ENCODE assay signal across 30 cellular contexts in genomic region chr13:111248822-111249221, GRCh38.
DNase-seq lines count a peak whose midpoint lies in the region; ATAC-seq and TF ChIP-seq lines count a peak whose summit lies in the region.
"Had no signal": no experiment of that assay in that cellular context is flagged by ENCODE, and none has a peak within 500 bp of the region (broad histone marks: within the 10 kb centered on the region; RNA-seq: fewer than 3 reads in every experiment).

No MANE protein-coding gene starts in this region.

- no peak for DNase-seq in Right ventricle myocardium superior
- no peak for DNase-seq in Right ventricle myocardium inferior (ENCODE audit: missing footprints)
- DNase-seq in glutamatergic neuron = no peak
- peak; percentile 10 for DNase-seq in midbrain (lab: John Stamatoyannopoulos, UW)
- DNase-seq in stimulated activated effector memory CD8-positive, alpha-beta T cell treated with anti-CD3 and anti-CD28 coated beads, Interleukin-12 subunit alpha, Interleukin-12 subunit beta, amount 100 ng/mL, for 72 hours (ENCODE audit: low spot score in 2 of 2) = no peak
- DNase-seq in neural progenitor cell (ENCODE audit: low spot score) = no peak
- no peak for DNase-seq in colonic mucosa
- DNase-seq: activated CD4-positive, alpha-beta memory T cell treated with anti-CD3 and anti-CD28 coated beads, Interleukin-2, amount 10 ng/mL, durations not matched to agents 7 days and 5 days; activated naive CD4-positive, alpha-beta T cell treated with anti-CD3 and anti-CD28 coated beads for 36 hours; AML-193; CD4-positive, alpha-beta T cell; DMS 273 treated with DMSO at 0.1 percent for 48 hours; H9; lower lobe of right lung; NCI-H1105; NCI-H187; NCI-H2171; NCI-H526; retina; SHP77; stimulated activated CD4-positive, alpha-beta T cell treated with anti-CD3 and anti-CD28 coated beads, Interleukin-12 subunit alpha, Interleukin-12 subunit beta, amount 100 ng/mL, for 4 hours; stimulated activated CD4-positive, alpha-beta T cell treated with anti-CD3 and anti-CD28 coated beads, Interleukin-2, amount 100 ng/mL, for 48 hours; stomach; thyroid gland had no signal

- H3K27ac Mint-ChIP-seq in glutamatergic neuron (ENCODE audit: unreplicated experiment) = no peak overlapping the region
- H3K27ac Mint-ChIP-seq in stimulated activated effector memory CD8-positive, alpha-beta T cell treated with anti-CD3 and anti-CD28 coated beads, Interleukin-12 subunit alpha, Interleukin-12 subunit beta, amount 100 ng/mL, for 72 hours = peak overlapping the region; percentile 21
- H3K27ac Mint-ChIP-seq in neural progenitor cell = no peak overlapping the region
- H3K27ac Mint-ChIP-seq: activated CD4-positive, alpha-beta memory T cell treated with anti-CD3 and anti-CD28 coated beads, Interleukin-2, amount 10 ng/mL, durations not matched to agents 7 days and 5 days; activated naive CD4-positive, alpha-beta T cell treated with anti-CD3 and anti-CD28 coated beads for 36 hours; CD4-positive, alpha-beta T cell; natural killer cell treated with Interleukin-12 subunit alpha and Interleukin-12 subunit beta and Interleukin-15 and Interleukin-18, amount 100 ng/mL, for 72 hours had no signal

- peaks cover 19% of the 10 kb centered on the region for H3K79me2 ChIP-seq in neural progenitor cell (ENCODE audit: low read depth)

- no peak overlapping the region for H3K4me2 ChIP-seq in neural progenitor cell
- H3K4me2 ChIP-seq: A549 had no signal

- H3K9ac ChIP-seq in neural progenitor cell (no peak overlapping the region), colonic mucosa (ENCODE audit: low read depth in 2 of 2, low read length in 2 of 2) (no peak overlapping the region)

- H3K9me3 Mint-ChIP-seq in glutamatergic neuron (ENCODE audit: unreplicated experiment) = peaks cover 7% of the 10 kb centered on the region
- H3K9me3 Mint-ChIP-seq in stimulated activated effector memory CD8-positive, alpha-beta T cell treated with anti-CD3 and anti-CD28 coated beads, Interleukin-12 subunit alpha, Interleukin-12 subunit beta, amount 100 ng/mL, for 72 hours = no peaks in the 10 kb centered on the region
- peaks cover 2% of the 10 kb centered on the region for H3K9me3 Mint-ChIP-seq in neural progenitor cell
- H3K9me3 Mint-ChIP-seq: activated naive CD4-positive, alpha-beta T cell treated with anti-CD3 and anti-CD28 coated beads for 36 hours; CD4-positive, alpha-beta T cell; H9; natural killer cell treated with Interleukin-12 subunit alpha and Interleukin-12 subunit beta and Interleukin-15 and Interleukin-18, amount 100 ng/mL, for 72 hours had no signal

- peaks cover 6% of the 10 kb centered on the region for H3K4me1 ChIP-seq in neural progenitor cell
- no peaks in the 10 kb centered on the region for H3K4me1 ChIP-seq in colonic mucosa
- H3K4me1 ChIP-seq: A549 had no signal

- H3K27me3 ChIP-seq in neural progenitor cell (no peaks in the 10 kb centered on the region), colonic mucosa (no peaks in the 10 kb centered on the region)
- H3K27me3 ChIP-seq: gastroesophageal sphincter, stomach, thyroid gland had no signal

- ATAC-seq in Right ventricle myocardium superior (ENCODE audit: poor library complexity) (peak; percentile 45), Right ventricle myocardium inferior (no peak), GM19455 (IDR thresholded peaks at IDR 0.05; ENCODE audit: unreplicated experiment) (no peak)
- ATAC-seq in stimulated activated effector memory CD8-positive, alpha-beta T cell treated with anti-CD3 and anti-CD28 coated beads, Interleukin-12 subunit alpha, Interleukin-12 subunit beta, amount 100 ng/mL, for 72 hours = no peak
- ATAC-seq: A549; gastroesophageal sphincter; K562; lower lobe of right lung; natural killer cell treated with Interleukin-12 subunit alpha and Interleukin-12 subunit beta and Interleukin-15 and Interleukin-18, amount 100 ng/mL, for 72 hours had no signal

- H3K27me3 Mint-ChIP-seq in glutamatergic neuron (ENCODE audit: unreplicated experiment) = no peaks in the 10 kb centered on the region
- peaks cover 2% of the 10 kb centered on the region for H3K27me3 Mint-ChIP-seq in neural progenitor cell (ENCODE audit: insufficient read depth, low read depth)
- H3K27me3 Mint-ChIP-seq: activated CD4-positive, alpha-beta memory T cell treated with anti-CD3 and anti-CD28 coated beads, Interleukin-2, amount 10 ng/mL, durations not matched to agents 7 days and 5 days; brain; CD4-positive, alpha-beta T cell; natural killer cell treated with Interleukin-12 subunit alpha and Interleukin-12 subunit beta and Interleukin-15 and Interleukin-18, amount 100 ng/mL, for 72 hours had no signal

- no peak overlapping the region for H2AFZ ChIP-seq in neural progenitor cell (replicated peaks)

- TF ChIP-seq CTCF in glutamatergic neuron (IDR thresholded peaks at IDR 0.05; ENCODE audit: partially characterized antibody, unreplicated experiment) = no peak
- no peak for TF ChIP-seq CTCF in neural progenitor cell (IDR thresholded peaks at IDR 0.05)
- TF ChIP-seq CTCF in colonic mucosa (IDR thresholded peaks at IDR 0.05) = no peak

- H3K4me3 Mint-ChIP-seq in glutamatergic neuron (ENCODE audit: unreplicated experiment) (peak overlapping the region; percentile 2), neural progenitor cell (no peak overlapping the region)
- no peak overlapping the region for H3K4me3 Mint-ChIP-seq in stimulated activated effector memory CD8-positive, alpha-beta T cell treated with anti-CD3 and anti-CD28 coated beads, Interleukin-12 subunit alpha, Interleukin-12 subunit beta, amount 100 ng/mL, for 72 hours
- H3K4me3 Mint-ChIP-seq: activated CD4-positive, alpha-beta memory T cell treated with anti-CD3 and anti-CD28 coated beads, Interleukin-2, amount 10 ng/mL, durations not matched to agents 7 days and 5 days; activated naive CD4-positive, alpha-beta T cell treated with anti-CD3 and anti-CD28 coated beads for 36 hours; brain; CD4-positive, alpha-beta T cell; H9; natural killer cell treated with Interleukin-12 subunit alpha and Interleukin-12 subunit beta and Interleukin-15 and Interleukin-18, amount 100 ng/mL, for 72 hours had no signal

- peaks cover 13% of the 10 kb centered on the region for H4K20me1 ChIP-seq in neural progenitor cell (ENCODE audit: low read depth)

- H3K27ac ChIP-seq in neural progenitor cell (no peak overlapping the region), colonic mucosa (no peak overlapping the region)
- H3K27ac ChIP-seq: A549, lower lobe of right lung, thyroid gland had no signal

- H3K36me3 ChIP-seq in neural progenitor cell (peaks cover 6% of the 10 kb centered on the region), colonic mucosa (no peaks in the 10 kb centered on the region)

- intact Hi-C loops in Right ventricle myocardium superior (cut with DNase I) (no loop called here), Right ventricle myocardium inferior (cut with DNase I) (no loop called here), colonic mucosa (cut with DNase I) (no loop called here)

- H3K4me1 Mint-ChIP-seq in glutamatergic neuron (ENCODE audit: low read depth, unreplicated experiment) (peaks cover 31% of the 10 kb centered on the region), neural progenitor cell (no peaks in the 10 kb centered on the region)
- H3K4me1 Mint-ChIP-seq in stimulated activated effector memory CD8-positive, alpha-beta T cell treated with anti-CD3 and anti-CD28 coated beads, Interleukin-12 subunit alpha, Interleukin-12 subunit beta, amount 100 ng/mL, for 72 hours = peaks cover 20% of the 10 kb centered on the region

- H3F3A ChIP-seq in neural progenitor cell (ENCODE audit: low read depth) = no peaks in the 10 kb centered on the region

- H3K9me3 ChIP-seq in neural progenitor cell (ENCODE audit: low read depth) (no peaks in the 10 kb centered on the region), colonic mucosa (no peaks in the 10 kb centered on the region)
- H3K9me3 ChIP-seq: A549, gastroesophageal sphincter, lower lobe of right lung, stomach, thyroid gland had no signal

- H3K36me3 Mint-ChIP-seq in glutamatergic neuron (ENCODE audit: unreplicated experiment) (peaks cover 15% of the 10 kb centered on the region), neural progenitor cell (peaks cover 74% of the 10 kb centered on the region)
- peaks cover 62% of the 10 kb centered on the region for H3K36me3 Mint-ChIP-seq in stimulated activated effector memory CD8-positive, alpha-beta T cell treated with anti-CD3 and anti-CD28 coated beads, Interleukin-12 subunit alpha, Interleukin-12 subunit beta, amount 100 ng/mL, for 72 hours

- H3K4me3 ChIP-seq in neural progenitor cell (no peak overlapping the region), colonic mucosa (no peak overlapping the region)
- H3K4me3 ChIP-seq: A549, gastroesophageal sphincter, K562, lower lobe of right lung, stomach, thyroid gland had no signal
